11 cellular contexts compared by ENCODE assay signal in genomic region chr12:24780969-24781368, GRCh38.
DNase-seq lines count a peak whose midpoint lies in the region; ATAC-seq and TF ChIP-seq lines count a peak whose summit lies in the region.
"Had no signal": no experiment of that assay in that cellular context is flagged by ENCODE, and none has a peak within 500 bp of the region (broad histone marks: within the 10 kb centered on the region; RNA-seq: fewer than 3 reads in every experiment).

No MANE protein-coding gene starts in this region.

- no peaks in the 10 kb centered on the region for H3F3A ChIP-seq in neural cell (ENCODE audit: insufficient read depth, low read length, poor library complexity, severe bottlenecking)

- H3K9me3 ChIP-seq in neural cell (ENCODE audit: low read length): no peaks in the 10 kb centered on the region
- no peaks in the 10 kb centered on the region for H3K9me3 ChIP-seq in vagina
- H3K9me3 ChIP-seq: gastroesophageal sphincter had no signal

- H4K20me1 ChIP-seq in neural cell (ENCODE audit: insufficient read depth): no peaks in the 10 kb centered on the region

- H3K36me3 ChIP-seq in GM06990 (ENCODE audit: control insufficient read depth, insufficient read depth, low read length) (no peaks in the 10 kb centered on the region), neural cell (ENCODE audit: insufficient read depth, low read length) (no peaks in the 10 kb centered on the region), vagina (no peaks in the 10 kb centered on the region)
- H3K36me3 ChIP-seq: gastroesophageal sphincter had no signal

- no peaks in the 10 kb centered on the region for H3K27me3 ChIP-seq in GM06990 (replicated peaks; ENCODE audit: control insufficient read depth, insufficient read depth, low read length)
- no peaks in the 10 kb centered on the region for H3K27me3 ChIP-seq in neural cell (ENCODE audit: insufficient read depth, low read depth, low read length)
- no peaks in the 10 kb centered on the region for H3K27me3 ChIP-seq in vagina
- H3K27me3 ChIP-seq: gastroesophageal sphincter had no signal

- no peaks in the 10 kb centered on the region for H3K4me1 ChIP-seq in vagina

- H3K4me3 ChIP-seq in GM06990 (replicated peaks; ENCODE audit: low read depth, low read length): no peak overlapping the region
- no peak overlapping the region for H3K4me3 ChIP-seq in astrocyte of the cerebellum (ENCODE audit: low read depth, low read length)
- no peak overlapping the region for H3K4me3 ChIP-seq in neural cell (ENCODE audit: low read length)
- no peak overlapping the region for H3K4me3 ChIP-seq in vagina
- H3K4me3 ChIP-seq: gastroesophageal sphincter had no signal

- H3K27ac ChIP-seq in neural cell (ENCODE audit: low read length) (no peak overlapping the region), vagina (no peak overlapping the region)
- H3K27ac ChIP-seq: gastroesophageal sphincter had no signal

- in situ Hi-C loops in astrocyte of the cerebellum (cut with HindIII; ENCODE audit: low sequenced_read_pairs): no loop called here

- no peaks in the 10 kb centered on the region for H3K9me2 ChIP-seq in neural cell (ENCODE audit: insufficient read depth, low read length)

- DNase-seq in GM06990 (ENCODE audit: extremely low read depth, insufficient read length) (no peak), Kasumi-1 (lab: John Stamatoyannopoulos, UW) (peak; percentile 3 to 15), astrocyte of the cerebellum (ENCODE audit: low read depth) (peak; percentile 13), vagina (ENCODE audit: extremely low spot score in 2 of 2) (no peak)
- no peak for DNase-seq in activated naive CD4-positive, alpha-beta T cell (lab: John Stamatoyannopoulos, UW)
- DNase-seq: activated CD4-positive, alpha-beta T cell treated with anti-CD3 and anti-CD28 coated beads, Interleukin-2, amount 50 U/mL, for 1 hour had no signal

- no peak overlapping the region for H3K9ac ChIP-seq in neural cell (ENCODE audit: low read length)

- no peak overlapping the region for H3K4me2 ChIP-seq in neural cell (ENCODE audit: low read length)

- ATAC-seq in HG03460 (IDR thresholded peaks at IDR 0.05; ENCODE audit: unreplicated experiment): no peak
- no peak for ATAC-seq in GM21447 (IDR thresholded peaks at IDR 0.05; ENCODE audit: unreplicated experiment)
- ATAC-seq: gastroesophageal sphincter, HCT116 had no signal

- no peak for TF ChIP-seq POLR2A in vagina (IDR thresholded peaks at IDR 0.05)

- H3K79me2 ChIP-seq in neural cell (replicated peaks; ENCODE audit: insufficient read depth, low read length): no peaks in the 10 kb centered on the region

- no peak for TF ChIP-seq EP300 in neural cell (conservative IDR thresholded peaks at IDR 0.05; ENCODE audit: poor library complexity, severe bottlenecking)

- TF ChIP-seq CTCF in GM06990 (IDR thresholded peaks at IDR 0.05; ENCODE audit: insufficient read depth, low read length, poor library complexity, severe bottlenecking) (peak; percentile 42), astrocyte of the cerebellum (IDR thresholded peaks at IDR 0.05; ENCODE audit: low read depth, low read length, missing control alignments) (no peak), neural cell (IDR thresholded peaks at IDR 0.05; ENCODE audit: poor library complexity, severe bottlenecking) (no peak), vagina (IDR thresholded peaks at IDR 0.05) (no peak)

- peak; percentile 31 for TF ChIP-seq RAD21 in neural cell (conservative IDR thresholded peaks at IDR 0.05)

- no peak overlapping the region for H2AFZ ChIP-seq in neural cell (ENCODE audit: low read depth, low read length)

- intact Hi-C loops in vagina (cut with DNase I): no loop called here

TF ChIP-seq in neural cell, 6 proteins besides CTCF, POLR2A, EP300 and RAD21:
- TF ChIP-seq EZH2 (IDR thresholded peaks at IDR 0.05; ENCODE audit: borderline replicate concordance, insufficient read depth, low read length, poor library complexity, severe bottlenecking) (no peak), TAF1 (IDR thresholded peaks at IDR 0.05; ENCODE audit: low read depth) (no peak), MXI1 (conservative IDR thresholded peaks at IDR 0.05; ENCODE audit: poor library complexity, severe bottlenecking) (no peak), POLR2AphosphoS5 (IDR thresholded peaks at IDR 0.05) (no peak), SMC3 (conservative IDR thresholded peaks at IDR 0.05; ENCODE audit: poor library complexity) (no peak)
- TF ChIP-seq, protein P1, sequence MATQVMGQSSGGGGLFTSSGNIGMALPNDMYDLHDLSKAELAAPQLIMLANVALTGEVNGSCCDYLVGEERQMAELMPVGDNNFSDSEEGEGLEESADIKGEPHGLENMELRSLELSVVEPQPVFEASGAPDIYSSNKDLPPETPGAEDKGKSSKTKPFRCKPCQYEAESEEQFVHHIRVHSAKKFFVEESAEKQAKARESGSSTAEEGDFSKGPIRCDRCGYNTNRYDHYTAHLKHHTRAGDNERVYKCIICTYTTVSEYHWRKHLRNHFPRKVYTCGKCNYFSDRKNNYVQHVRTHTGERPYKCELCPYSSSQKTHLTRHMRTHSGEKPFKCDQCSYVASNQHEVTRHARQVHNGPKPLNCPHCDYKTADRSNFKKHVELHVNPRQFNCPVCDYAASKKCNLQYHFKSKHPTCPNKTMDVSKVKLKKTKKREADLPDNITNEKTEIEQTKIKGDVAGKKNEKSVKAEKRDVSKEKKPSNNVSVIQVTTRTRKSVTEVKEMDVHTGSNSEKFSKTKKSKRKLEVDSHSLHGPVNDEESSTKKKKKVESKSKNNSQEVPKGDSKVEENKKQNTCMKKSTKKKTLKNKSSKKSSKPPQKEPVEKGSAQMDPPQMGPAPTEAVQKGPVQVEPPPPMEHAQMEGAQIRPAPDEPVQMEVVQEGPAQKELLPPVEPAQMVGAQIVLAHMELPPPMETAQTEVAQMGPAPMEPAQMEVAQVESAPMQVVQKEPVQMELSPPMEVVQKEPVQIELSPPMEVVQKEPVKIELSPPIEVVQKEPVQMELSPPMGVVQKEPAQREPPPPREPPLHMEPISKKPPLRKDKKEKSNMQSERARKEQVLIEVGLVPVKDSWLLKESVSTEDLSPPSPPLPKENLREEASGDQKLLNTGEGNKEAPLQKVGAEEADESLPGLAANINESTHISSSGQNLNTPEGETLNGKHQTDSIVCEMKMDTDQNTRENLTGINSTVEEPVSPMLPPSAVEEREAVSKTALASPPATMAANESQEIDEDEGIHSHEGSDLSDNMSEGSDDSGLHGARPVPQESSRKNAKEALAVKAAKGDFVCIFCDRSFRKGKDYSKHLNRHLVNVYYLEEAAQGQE (IDR thresholded peaks at IDR 0.05; ENCODE audit: borderline replicate concordance): no peak

Comparison
In these comparisons a context has a peak if more than half of its experiments do, and no peak if none do; other contexts are left out.
1. DNase-seq: peak in Kasumi-1 (2 of 2) and astrocyte of the cerebellum (single experiment); none in GM06990 (single experiment), activated naive CD4-positive, alpha-beta T cell (0 of 4) and vagina (0 of 2).